7 cellular contexts compared by ENCODE assay signal in genomic region chr1:39105841-39106765, GRCh38.
DNase-seq lines count a peak whose midpoint lies in the region; ATAC-seq and TF ChIP-seq lines count a peak whose summit lies in the region.

No MANE protein-coding gene starts in this region.

- ATAC-seq in GM18498 (IDR thresholded peaks at IDR 0.05; ENCODE audit: unreplicated experiment), result peak; percentile 32
- ATAC-seq in HG02852 (IDR thresholded peaks at IDR 0.05; ENCODE audit: unreplicated experiment), result peak; percentile 23
- ATAC-seq in GM18870 (IDR thresholded peaks at IDR 0.05; ENCODE audit: unreplicated experiment), result no peak

- peak overlapping the region; percentile 90 for H3K9ac ChIP-seq in skeletal muscle satellite cell (ENCODE audit: low read depth, low read length)

- H3K4me2 ChIP-seq in skeletal muscle satellite cell (ENCODE audit: low read length), result peak overlapping the region; percentile 93

- H3K4me3 ChIP-seq in astrocyte of the cerebellum (ENCODE audit: low read depth, low read length), result peak overlapping the region; percentile 79
- H3K4me3 ChIP-seq in iPS-18c (ENCODE audit: insufficient read depth, low read depth, low read length), result peak overlapping the region; percentile 80
- peak overlapping the region; percentile 92 for H3K4me3 ChIP-seq in skeletal muscle satellite cell (ENCODE audit: low read length)

- H3K9me3 ChIP-seq in iPS-18c (ENCODE audit: control insufficient read depth, insufficient read depth, low read length) (no peaks in the 10 kb centered on the region), skeletal muscle satellite cell (replicated peaks; ENCODE audit: low read length) (no peaks in the 10 kb centered on the region)

- no peaks in the 10 kb centered on the region for H3K36me3 ChIP-seq in skeletal muscle satellite cell (ENCODE audit: insufficient read depth, low read length)

- no peaks in the 10 kb centered on the region for H3K27me3 ChIP-seq in skeletal muscle satellite cell (ENCODE audit: control insufficient read depth, insufficient read depth, low read length)

- in situ Hi-C loops in astrocyte of the cerebellum (cut with HindIII; ENCODE audit: low sequenced_read_pairs), result no loop called here

- peaks cover 56% of the 10 kb centered on the region for H3K4me1 ChIP-seq in skeletal muscle satellite cell (ENCODE audit: control insufficient read depth, insufficient read depth, low read length)

- peak; percentile 38 for DNase-seq in RPMI8226
- DNase-seq in astrocyte of the cerebellum (ENCODE audit: low read depth), result no peak

- TF ChIP-seq CTCF in astrocyte of the cerebellum (IDR thresholded peaks at IDR 0.05; ENCODE audit: low read depth, low read length, missing control alignments), result no peak
